Comparison of ENCODE assay signal across 8 cellular contexts in genomic region chr1:231419738-231420298, GRCh38. TPM values are rescaled to one million over a fixed set of nuclear protein-coding genes. Genes with fewer than 3 reads are reported as not detected.
DNase-seq lines count a peak whose midpoint lies in the region; ATAC-seq, FAIRE-seq and TF ChIP-seq lines count a peak whose summit lies in the region.

No MANE protein-coding gene starts in this region.

- no peaks in the 10 kb centered on the region for H3K9me3 Mint-ChIP-seq in Calu3 (ENCODE audit: low read depth, unreplicated experiment)

- no peak for TF ChIP-seq CTCF in Calu3 (IDR thresholded peaks at IDR 0.05; ENCODE audit: unreplicated experiment)
- TF ChIP-seq CTCF in OCI-LY1 (IDR thresholded peaks at IDR 0.05; ENCODE audit: low read length) = no peak
- no peak for TF ChIP-seq CTCF in osteoblast (IDR thresholded peaks at IDR 0.05; ENCODE audit: extremely low read depth, low read depth, low read length)

- ATAC-seq in GM21367 (IDR thresholded peaks at IDR 0.05; ENCODE audit: unreplicated experiment) = no peak

- H2AFZ ChIP-seq in OCI-LY1 (ENCODE audit: low read length) = no peak overlapping the region
- H2AFZ ChIP-seq in osteoblast (ENCODE audit: low read length) = peak overlapping the region; percentile 47

- H3K4me3 Mint-ChIP-seq in Calu3 (ENCODE audit: low read depth, unreplicated experiment) = peak overlapping the region; percentile 78

- H3K4me1 ChIP-seq in OCI-LY1 (ENCODE audit: insufficient read depth, low read length, severe bottlenecking) (peaks cover 47% of the 10 kb centered on the region), ectodermal cell (ENCODE audit: control insufficient read depth, insufficient read depth, low read length) (peaks cover 10% of the 10 kb centered on the region), osteoblast (ENCODE audit: insufficient read depth, low read length) (peaks cover 25% of the 10 kb centered on the region)

- TF ChIP-seq POLR2A in GM12891 (IDR thresholded peaks at IDR 0.05; ENCODE audit: low read depth, low read length) = no peak

- H3K9me3 ChIP-seq in OCI-LY1 (ENCODE audit: low read length) (no peaks in the 10 kb centered on the region), ectodermal cell (ENCODE audit: control insufficient read depth, low read length) (no peaks in the 10 kb centered on the region), osteoblast (ENCODE audit: low read depth, low read length) (no peaks in the 10 kb centered on the region)

- H3K36me3 ChIP-seq in OCI-LY1 (ENCODE audit: insufficient read depth, low read length) = no peaks in the 10 kb centered on the region; the same call in 1 of the 2 replicates
- H3K36me3 ChIP-seq in ectodermal cell (ENCODE audit: control insufficient read depth, insufficient read depth, low read length) = no peaks in the 10 kb centered on the region
- H3K36me3 ChIP-seq in osteoblast (ENCODE audit: insufficient read depth, low read length) = no peaks in the 10 kb centered on the region

- peak overlapping the region; percentile 75 for H3K4me3 ChIP-seq in OCI-LY1 (ENCODE audit: low read depth, low read length, poor library complexity, severe bottlenecking)
- peak overlapping the region; percentile 58 for H3K4me3 ChIP-seq in ectodermal cell (ENCODE audit: insufficient read depth, low read depth, low read length)
- H3K4me3 ChIP-seq in osteoblast (ENCODE audit: insufficient read depth, low read length) = peak overlapping the region; percentile 77

- peaks cover 58% of the 10 kb centered on the region for H3K79me2 ChIP-seq in OCI-LY1 (ENCODE audit: insufficient read depth, low read length)
- peaks cover 62% of the 10 kb centered on the region for H3K79me2 ChIP-seq in osteoblast (ENCODE audit: insufficient read depth, low read length)

- no peaks in the 10 kb centered on the region for H3K9me2 ChIP-seq in OCI-LY1 (ENCODE audit: low read depth, low read length)

- FAIRE-seq in GM12891 (lab: Jason Lieb, UNC) = no peak

- no peaks in the 10 kb centered on the region for H3F3A ChIP-seq in OCI-LY1 (ENCODE audit: insufficient read depth, low read length)

- peaks cover 25% of the 10 kb centered on the region for H3K4me1 Mint-ChIP-seq in Calu3 (ENCODE audit: low read depth, unreplicated experiment)

- no peaks in the 10 kb centered on the region for H3K27me3 Mint-ChIP-seq in Calu3 (ENCODE audit: unreplicated experiment)

- CTCF ChIA-PET in Calu3 (lab: Charles Lee) = interaction anchor here (1.1 to 1.4 kb wide), 2 partner anchors 45 to 111 kb away, joined by 3 read pairs; no protein-coding TSS in a partner anchor

- H4K20me1 ChIP-seq in OCI-LY1 (ENCODE audit: insufficient read depth, low read length) (no peaks in the 10 kb centered on the region), osteoblast (ENCODE audit: insufficient read depth, low read length) (peaks cover 29% of the 10 kb centered on the region)

- peak overlapping the region; percentile 78 for H3K27ac ChIP-seq in OCI-LY1 (ENCODE audit: low read depth, low read length, poor library complexity, severe bottlenecking)
- no peak overlapping the region for H3K27ac ChIP-seq in ectodermal cell (ENCODE audit: insufficient read depth, low read depth, low read length, poor library complexity, severe bottlenecking)
- H3K27ac ChIP-seq in osteoblast (ENCODE audit: low read depth, low read length) = peak overlapping the region; percentile 50

- H3K27me3 ChIP-seq in OCI-LY1 (ENCODE audit: insufficient read depth, low read length) (no peaks in the 10 kb centered on the region), ectodermal cell (ENCODE audit: control insufficient read depth, insufficient read depth, low read length, poor library complexity, severe bottlenecking) (peaks cover 61% of the 10 kb centered on the region), osteoblast (ENCODE audit: insufficient read depth, low read length) (no peaks in the 10 kb centered on the region)

- 31 to 38% methylated on average over 8 of the region's 8 CpGs for WGBS in ectodermal cell, 2 experiments

- H3K27ac Mint-ChIP-seq in Calu3 (ENCODE audit: unreplicated experiment) = peak overlapping the region; percentile 64

- DNase-seq in Calu3 (no peak), osteoblast (ENCODE audit: insufficient read length, low spot score, missing footprints) (no peak), GM12891 (ENCODE audit: insufficient read length, low spot score) (no peak), NCI-H2029 (lab: John Stamatoyannopoulos, UW) (no peak), dedifferentiated amniotic fluid mesenchymal stem cell (ENCODE audit: extremely low spot score) (no peak)

- BruUV-seq in Calu3 (replicated peaks; lab: Mats Ljungman, UMichigan) = no TSS peak

- intact Hi-C loops in Calu3 (cut with micrococcal nuclease; ENCODE audit: unreplicated experiment) = loop anchor here (1.0 to 5.0 kb wide), 3 partner anchors 25 to 172 kb away; no protein-coding TSS in a partner anchor

- peak overlapping the region; percentile 91 for H3K9ac ChIP-seq in OCI-LY1 (ENCODE audit: low read length)

- peaks cover 52% of the 10 kb centered on the region for H3K36me3 Mint-ChIP-seq in Calu3 (ENCODE audit: insufficient read depth, unreplicated experiment)

- peak overlapping the region; percentile 99 for H3K4me2 ChIP-seq in OCI-LY1 (ENCODE audit: low read length)
- peak overlapping the region; percentile 95 for H3K4me2 ChIP-seq in osteoblast (ENCODE audit: insufficient read depth, low read length)

TF ChIP-seq in GM12891, 5 proteins besides CTCF, POLR2A, EP300 and RAD21:
- TF ChIP-seq POU2F2 (IDR thresholded peaks at IDR 0.05; ENCODE audit: low read depth, low read length) (no peak), PAX5 (IDR thresholded peaks at IDR 0.05; ENCODE audit: insufficient read depth, low read length, severe bottlenecking) (no peak), TAF1 (IDR thresholded peaks at IDR 0.05; ENCODE audit: low read depth, low read length) (no peak), POLR2AphosphoS5 (IDR thresholded peaks at IDR 0.05; ENCODE audit: low read depth, low read length) (no peak), SPI1 (IDR thresholded peaks at IDR 0.05; ENCODE audit: low read depth, low read length) (no peak)

RNA-seq across cellular contexts. Expression of gene EGLN1, which starts 2.3 kb away (rescaled TPM):
- total RNA-seq in Calu3 (2022) (33.3 and 34.9 TPM in 2 replicates), osteoblast (32.1 and 52.5 TPM in 2 replicates)
- 6.0 TPM for polyA plus RNA-seq in ectodermal cell (2013, experiment 1 of 4)
- 4.9 TPM for polyA plus RNA-seq in ectodermal cell (2013, experiment 2 of 4)
- 8.1 TPM for polyA plus RNA-seq in ectodermal cell (2013, experiment 3 of 4)
- 8.7 TPM for polyA plus RNA-seq in ectodermal cell (2013, experiment 4 of 4)
- polyA plus RNA-seq in GM12891 (2012; ENCODE audit: low read depth, missing spikeins) = 23.1 TPM
